9 cellular contexts compared by ENCODE assay signal in genomic region chr5:50501510-50502209, GRCh38.
A peak's percentile ranks its signal among the peaks of the same experiment; 100 is the strongest.
DNase-seq lines count a peak whose midpoint lies in the region; ATAC-seq and TF ChIP-seq lines count a peak whose summit lies in the region.
"Had no signal": no experiment of that assay in that cellular context is flagged by ENCODE, and none has a peak within 500 bp of the region (broad histone marks: within the 10 kb centered on the region; RNA-seq: fewer than 3 reads in every experiment).

No MANE protein-coding gene starts in this region.

- DNase-seq in KBM-7 (peak; percentile 72), left kidney (ENCODE audit: low read depth, low spot score) (peak; percentile 66), DMS153 treated with DMSO at 0.1 percent for 48 hours (lab: John Stamatoyannopoulos, UW; ENCODE audit: unreplicated experiment) (no peak), NCI-H2029 (lab: John Stamatoyannopoulos, UW) (no peak), NCI-H128 (lab: John Stamatoyannopoulos, UW; ENCODE audit: unreplicated experiment) (no peak)
- DNase-seq: stimulated activated CD4-positive, alpha-beta T cell treated with anti-CD3 and anti-CD28 coated beads, Interleukin-4, amount 100 ng/mL, for 1 hour had no signal

- in situ Hi-C loops in KBM-7 (cut with MboI; ENCODE audit: low pct_unique_long_range_greater_than_20kb, low sequenced_read_pairs): no loop called here

- ATAC-seq in GM18505 (IDR thresholded peaks at IDR 0.05; ENCODE audit: unreplicated experiment) (peak; percentile 99), GM21717 (IDR thresholded peaks at IDR 0.05; ENCODE audit: unreplicated experiment) (peak; percentile 99), HG03280 (IDR thresholded peaks at IDR 0.05; ENCODE audit: unreplicated experiment) (no peak)

- TF ChIP-seq POLR2A in GM18505 (IDR thresholded peaks at IDR 0.05; ENCODE audit: borderline replicate concordance, extremely low read depth, insufficient read depth, insufficient read length): no peak

Comparison
In these comparisons a context has a peak if more than half of its experiments do, and no peak if none do; other contexts are left out.
1. DNase-seq: peak in KBM-7 (single experiment) and left kidney (single experiment); none in DMS153 treated with DMSO at 0.1 percent for 48 hours (single experiment), NCI-H2029 (single experiment) and NCI-H128 (single experiment).